In the genomic region with DNA sequence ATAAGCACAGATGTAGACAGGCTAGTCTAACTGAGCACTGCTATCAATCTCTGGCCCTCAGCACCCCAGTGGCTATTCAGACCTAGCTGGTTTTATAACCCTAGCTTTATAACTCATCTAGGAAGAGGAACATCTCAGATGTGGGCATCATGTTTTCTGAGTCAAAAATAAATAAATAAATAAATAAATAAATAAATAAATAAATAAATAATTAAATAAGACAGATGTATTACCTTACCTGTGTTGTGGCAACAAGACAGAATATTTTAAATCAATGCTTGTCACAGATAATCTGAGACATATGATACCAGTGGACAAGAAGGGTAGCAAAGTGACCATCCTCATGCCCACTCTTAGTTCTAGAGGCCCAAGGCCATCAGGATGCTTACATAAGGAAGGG, we compare ENCODE assay signal across 35 cellular contexts.
"Had no signal": no experiment of that assay in that cellular context is flagged by ENCODE, and none has a peak within 500 bp of the region (broad histone marks: within the 10 kb centered on the region; RNA-seq: fewer than 3 reads in every experiment).

No MANE protein-coding gene starts in this region.

- H3K27me3 ChIP-seq: MG63 had no signal

- H3K4me3 ChIP-seq: MG63 had no signal

- DNase-seq: Karpas-422, Kasumi-1, MG63, MM.1S, MV-4-11, NCI-H1092, NCI-H1092 treated with DMSO at 0.1 percent for 48 hours, NCI-H1105, NCI-H1105 treated with DMSO at 0.1 percent for 48 hours, NCI-H1417, NCI-H1417 treated with DMSO at 0.1 percent for 48 hours, NCI-H1436, NCI-H1436 treated with DMSO at 0.1 percent for 48 hours, NCI-H146, NCI-H1694, NCI-H1694 treated with DMSO at 0.1 percent for 48 hours, NCI-H187, NCI-H187 treated with DMSO at 0.1 percent for 48 hours, NCI-H1930, NCI-H2029, NCI-H2029 treated with DMSO at 0.1 percent for 48 hours, NCI-H2081, NCI-H2081 treated with DMSO at 0.1 percent for 48 hours, NCI-H2107, NCI-H2171, NCI-H2171 treated with DMSO at 0.1 percent for 48 hours, NCI-H2227 treated with DMSO at 0.1 percent for 48 hours, NCI-H226, NCI-H345, NCI-H446, NCI-H446 treated with DMSO at 0.1 percent for 48 hours, NCI-H510A, NCI-H510A treated with DMSO at 0.1 percent for 48 hours, NCI-H524, NCI-H524 treated with DMSO at 0.1 percent for 48 hours had no signal

- H3K9me3 ChIP-seq: MG63 had no signal

- H3K36me3 ChIP-seq: MG63 had no signal
